ENCODE assay signal across 11 cellular contexts in genomic region chr2:111671426-111672150, GRCh38.
DNase-seq lines count a peak whose midpoint lies in the region; ATAC-seq and TF ChIP-seq lines count a peak whose summit lies in the region.
"Had no signal": no experiment of that assay in that cellular context is flagged by ENCODE, and none has a peak within 500 bp of the region (broad histone marks: within the 10 kb centered on the region; RNA-seq: fewer than 3 reads in every experiment).

No MANE protein-coding gene starts in this region.

- H3F3A ChIP-seq in SK-N-SH (replicated peaks; ENCODE audit: insufficient read depth), result no peaks in the 10 kb centered on the region

- H3K27me3 ChIP-seq in SK-N-SH (ENCODE audit: insufficient read depth), result no peaks in the 10 kb centered on the region

- H3K4me1 ChIP-seq in SK-N-SH (ENCODE audit: control insufficient read depth in 1 of 2, insufficient read depth in 2 of 2, low read depth in 1 of 2, low read length in 1 of 2), result peaks cover 0 to 3% of the 10 kb centered on the region in 2 experiments; a peak in 1 of 4 replicates

- WGBS in SK-N-SH (ENCODE audit: low lambda C conversion rate), result 88% methylated on average over 13 of the region's 15 CpGs

- peak; percentile 96 for ATAC-seq in left lobe of liver

- H3K9me3 ChIP-seq in SK-N-SH, result no peaks in the 10 kb centered on the region

- no peak overlapping the region for H2AFZ ChIP-seq in SK-N-SH (ENCODE audit: low read depth)

- no peaks in the 10 kb centered on the region for H3K79me2 ChIP-seq in SK-N-SH (ENCODE audit: insufficient read depth)

- H3K27ac ChIP-seq in SK-N-SH (ENCODE audit: low read depth in 2 of 2, low read length in 1 of 2), result no peak overlapping the region

- no peak for TF ChIP-seq RAD21 in SK-N-SH (IDR thresholded peaks at IDR 0.05; ENCODE audit: low read length)

- H3K4me3 ChIP-seq in choroid plexus epithelial cell (ENCODE audit: low read depth, low read length) (no peak overlapping the region), SK-N-SH (ENCODE audit: low read depth in 2 of 2, low read length in 1 of 2) (no peak overlapping the region)

- no peak overlapping the region for H3K9ac ChIP-seq in SK-N-SH

- CTCF ChIA-PET in SK-N-SH (lab: Yijun Ruan, JAX), result no interaction called here

- DNase-seq in NAMALWA (ENCODE audit: low spot score) (peak; percentile 50), choroid plexus epithelial cell (ENCODE audit: low read depth) (peak; percentile 66), left lobe of liver (ENCODE audit: low spot score) (peak; percentile 91), stromal cell of bone marrow (ENCODE audit: low read depth) (peak; percentile 70), SK-N-SH (no peak), germinal center (ENCODE audit: low spot score) (no peak), NCI-H2196 treated with DMSO at 0.1 percent for 48 hours (lab: John Stamatoyannopoulos, UW; ENCODE audit: unreplicated experiment) (no peak), NCI-H524 treated with DMSO at 0.1 percent for 48 hours (lab: John Stamatoyannopoulos, UW) (no peak)
- DNase-seq: activated CD4-positive, alpha-beta memory T cell treated with anti-CD3 and anti-CD28 coated beads for 36 hours; NCI-H2081 treated with DMSO at 0.1 percent for 48 hours; stimulated activated CD4-positive, alpha-beta T cell treated with anti-CD3 and anti-CD28 coated beads, Interleukin-12 subunit alpha, Interleukin-12 subunit beta, amount 100 ng/mL, for 4 hours had no signal

- TF ChIP-seq CTCF in choroid plexus epithelial cell (conservative IDR thresholded peaks at IDR 0.05; ENCODE audit: low read depth, low read length) (no peak), SK-N-SH (IDR thresholded peaks at IDR 0.05) (no peak)

- no peaks in the 10 kb centered on the region for H3K9me2 ChIP-seq in SK-N-SH

- no peak for TF ChIP-seq EP300 in SK-N-SH (IDR thresholded peaks at IDR 0.05; ENCODE audit: borderline replicate concordance in 1 of 2, low read depth in 1 of 2, low read length in 1 of 2)

- POLR2A ChIA-PET in SK-N-SH (lab: Yijun Ruan, JAX), result no interaction called here

- no peaks in the 10 kb centered on the region for H4K20me1 ChIP-seq in SK-N-SH (ENCODE audit: insufficient read depth)

- no peak overlapping the region for H3K4me2 ChIP-seq in SK-N-SH

- no peaks in the 10 kb centered on the region for H3K36me3 ChIP-seq in SK-N-SH (replicated peaks in 1 of 2; ENCODE audit: control insufficient read depth in 1 of 2, insufficient read depth in 2 of 2, low read length in 1 of 2)

TF ChIP-seq in SK-N-SH, 30 proteins besides CTCF, POLR2A, EP300 and RAD21:
- TF ChIP-seq POLR2AphosphoS5 (IDR thresholded peaks at IDR 0.05; ENCODE audit: low read depth, low read length) (no peak), SIN3A (IDR thresholded peaks at IDR 0.05; ENCODE audit: borderline replicate concordance, low read depth, low read length) (no peak), EZH2phosphoT487 (IDR thresholded peaks at IDR 0.05; ENCODE audit: borderline replicate concordance, low read depth) (no peak), FOSL2 (IDR thresholded peaks at IDR 0.05; ENCODE audit: borderline replicate concordance, low read depth) (no peak), CHD2 (IDR thresholded peaks at IDR 0.05; ENCODE audit: low read length, partially characterized antibody) (no peak), FOXJ3 (CRISPR knock-in tag; IDR thresholded peaks at IDR 0.05) (no peak), TEAD4 (IDR thresholded peaks at IDR 0.05; ENCODE audit: borderline replicate concordance, insufficient read depth) (no peak), ZBTB33 (IDR thresholded peaks at IDR 0.05; ENCODE audit: borderline replicate concordance, low read depth) (no peak), NRF1 (IDR thresholded peaks at IDR 0.05; ENCODE audit: low read depth, low read length) (no peak), IRF3 (IDR thresholded peaks at IDR 0.05; ENCODE audit: low read depth, low read length) (no peak), NFIC (IDR thresholded peaks at IDR 0.05; ENCODE audit: borderline replicate concordance) (no peak), RCOR1 (IDR thresholded peaks at IDR 0.05; ENCODE audit: low read length) (no peak), SMC3 (IDR thresholded peaks at IDR 0.05; ENCODE audit: low read depth, low read length) (no peak), USF1 (IDR thresholded peaks at IDR 0.05; ENCODE audit: borderline replicate concordance, low read depth) (no peak), MAX (IDR thresholded peaks at IDR 0.05; ENCODE audit: low read depth) (no peak)
TF ChIP-seq in SK-N-SH: peak in this region for 0.

Comparison
In these comparisons a context has a peak if more than half of its experiments do, and no peak if none do; other contexts are left out.
1. DNase-seq: peak in NAMALWA (single experiment), choroid plexus epithelial cell (single experiment), left lobe of liver (single experiment) and stromal cell of bone marrow (single experiment); none in SK-N-SH (single experiment), germinal center (single experiment), NCI-H2196 treated with DMSO at 0.1 percent for 48 hours (single experiment) and NCI-H524 treated with DMSO at 0.1 percent for 48 hours (single experiment).